ENCODE assay signal across 1 cellular context in the genomic region with DNA sequence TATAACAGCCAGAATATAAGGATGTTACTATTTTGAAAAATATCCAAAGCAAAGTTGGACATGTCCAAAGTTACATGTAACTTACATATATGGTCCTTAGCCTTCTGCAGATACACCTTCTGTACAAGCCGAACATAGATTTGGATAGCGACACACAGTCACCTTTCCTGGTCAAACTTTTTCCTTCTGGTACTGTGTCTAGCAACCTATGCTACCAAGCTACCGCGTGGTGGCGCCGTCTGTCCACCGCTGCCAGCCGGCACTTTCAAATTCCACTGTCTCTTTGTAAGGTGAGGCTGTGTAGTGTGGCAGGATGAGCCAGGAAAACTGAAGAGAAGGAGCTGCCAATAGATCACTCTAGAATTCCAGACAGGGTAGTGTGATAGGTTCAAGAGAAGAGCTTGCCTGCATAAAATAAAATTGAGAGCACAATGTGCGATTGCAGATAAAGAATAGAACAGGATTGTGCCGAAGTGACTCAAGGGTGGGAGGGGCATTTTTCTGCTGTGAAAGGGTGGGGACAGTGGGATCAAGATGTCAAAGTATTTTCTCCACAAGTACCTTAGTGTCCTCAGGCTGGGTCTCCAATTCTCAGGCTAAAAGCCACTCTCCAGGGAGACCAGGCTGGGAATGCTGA.
TF ChIP-seq lines count a peak whose summit lies in the region.

No MANE protein-coding gene starts in this region.

TF ChIP-seq in GM12878, 131 proteins besides CTCF, POLR2A, EP300 and RAD21 (continued from another document):
- TF ChIP-seq, protein P1, sequence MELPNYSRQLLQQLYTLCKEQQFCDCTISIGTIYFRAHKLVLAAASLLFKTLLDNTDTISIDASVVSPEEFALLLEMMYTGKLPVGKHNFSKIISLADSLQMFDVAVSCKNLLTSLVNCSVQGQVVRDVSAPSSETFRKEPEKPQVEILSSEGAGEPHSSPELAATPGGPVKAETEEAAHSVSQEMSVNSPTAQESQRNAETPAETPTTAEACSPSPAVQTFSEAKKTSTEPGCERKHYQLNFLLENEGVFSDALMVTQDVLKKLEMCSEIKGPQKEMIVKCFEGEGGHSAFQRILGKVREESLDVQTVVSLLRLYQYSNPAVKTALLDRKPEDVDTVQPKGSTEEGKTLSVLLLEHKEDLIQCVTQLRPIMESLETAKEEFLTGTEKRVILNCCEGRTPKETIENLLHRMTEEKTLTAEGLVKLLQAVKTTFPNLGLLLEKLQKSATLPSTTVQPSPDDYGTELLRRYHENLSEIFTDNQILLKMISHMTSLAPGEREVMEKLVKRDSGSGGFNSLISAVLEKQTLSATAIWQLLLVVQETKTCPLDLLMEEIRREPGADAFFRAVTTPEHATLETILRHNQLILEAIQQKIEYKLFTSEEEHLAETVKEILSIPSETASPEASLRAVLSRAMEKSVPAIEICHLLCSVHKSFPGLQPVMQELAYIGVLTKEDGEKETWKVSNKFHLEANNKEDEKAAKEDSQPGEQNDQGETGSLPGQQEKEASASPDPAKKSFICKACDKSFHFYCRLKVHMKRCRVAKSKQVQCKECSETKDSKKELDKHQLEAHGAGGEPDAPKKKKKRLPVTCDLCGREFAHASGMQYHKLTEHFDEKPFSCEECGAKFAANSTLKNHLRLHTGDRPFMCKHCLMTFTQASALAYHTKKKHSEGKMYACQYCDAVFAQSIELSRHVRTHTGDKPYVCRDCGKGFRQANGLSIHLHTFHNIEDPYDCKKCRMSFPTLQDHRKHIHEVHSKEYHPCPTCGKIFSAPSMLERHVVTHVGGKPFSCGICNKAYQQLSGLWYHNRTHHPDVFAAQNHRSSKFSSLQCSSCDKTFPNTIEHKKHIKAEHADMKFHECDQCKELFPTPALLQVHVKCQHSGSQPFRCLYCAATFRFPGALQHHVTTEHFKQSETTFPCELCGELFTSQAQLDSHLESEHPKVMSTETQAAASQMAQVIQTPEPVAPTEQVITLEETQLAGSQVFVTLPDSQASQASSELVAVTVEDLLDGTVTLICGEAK (IDR thresholded peaks at IDR 0.05; ENCODE audit: borderline replicate concordance) = no peak
- TF ChIP-seq STAT3 (IDR thresholded peaks at IDR 0.05; ENCODE audit: low read depth, low read length) (no peak), POU2F2 (IDR thresholded peaks at IDR 0.05; ENCODE audit: borderline replicate concordance, low read depth, low read length) (no peak), SMC3 (IDR thresholded peaks at IDR 0.05; ENCODE audit: borderline replicate concordance, low read length) (peak; percentile 66)
